10 cellular contexts compared by ENCODE assay signal in genomic region chr9:101448680-101449070, GRCh38. TPM values are rescaled to one million over a fixed set of nuclear protein-coding genes. Genes with fewer than 3 reads are reported as not detected.
DNase-seq lines count a peak whose midpoint lies in the region; ATAC-seq, FAIRE-seq and TF ChIP-seq lines count a peak whose summit lies in the region.
"Had no signal": no experiment of that assay in that cellular context is flagged by ENCODE, and none has a peak within 500 bp of the region (broad histone marks: within the 10 kb centered on the region; RNA-seq: fewer than 3 reads in every experiment).

No MANE protein-coding gene starts in this region.

- no peak for ATAC-seq in activated T-cell treated with anti-CD3 and anti-CD28 coated beads, Interleukin-2, amount 50 U/mL, for 72 hours (replicated peaks in 1 of 2)
- ATAC-seq in T-helper 17 cell, result no peak
- ATAC-seq in pancreas, result no peak

- H3K4me1 ChIP-seq in iPS-18a (ENCODE audit: control insufficient read depth, low read depth, low read length), result no peaks in the 10 kb centered on the region
- H3K4me1 ChIP-seq in suprapubic skin, result peaks cover 10% of the 10 kb centered on the region
- H3K4me1 ChIP-seq in pancreas, result peaks cover 14 to 33% (median 30%) of the 10 kb centered on the region in 3 donors
- H3K4me1 ChIP-seq in prostate gland (replicated peaks), result no peaks in the 10 kb centered on the region

- TF ChIP-seq EP300 in suprapubic skin (IDR thresholded peaks at IDR 0.05), result no peak

- TF ChIP-seq CTCF in suprapubic skin (IDR thresholded peaks at IDR 0.05) (no peak), pancreas (IDR thresholded peaks at IDR 0.05) (no peak), prostate gland (IDR thresholded peaks at IDR 0.05) (no peak)

- TF ChIP-seq POLR2A in suprapubic skin (IDR thresholded peaks at IDR 0.05) (no peak), prostate gland (IDR thresholded peaks at IDR 0.05) (no peak)

- 52% methylated on average over 4 of the region's 4 CpGs for WGBS in suprapubic skin
- 61 to 63% methylated on average over 4 of the region's 4 CpGs for WGBS in pancreas, 2 donors
- WGBS in prostate gland, result 58% methylated on average over 4 of the region's 4 CpGs

- FAIRE-seq in pancreas (lab: Jason Lieb, UNC), result no peak

- H3K9me3 Mint-ChIP-seq in activated T-cell treated with anti-CD3 and anti-CD28 coated beads, Interleukin-2, amount 50 U/mL, for 72 hours, result peaks cover 0 to 5% of the 10 kb centered on the region in 2 donors

- no peak overlapping the region for H3K27ac ChIP-seq in iPS-18a (ENCODE audit: low read length)
- no peak overlapping the region for H3K27ac ChIP-seq in suprapubic skin
- peak overlapping the region in 1 of 4 donors; percentile 87 for H3K27ac ChIP-seq in pancreas
- no peak overlapping the region for H3K27ac ChIP-seq in prostate gland

- H3K4me3 Mint-ChIP-seq in activated T-cell treated with anti-CD3 and anti-CD28 coated beads, Interleukin-2, amount 50 U/mL, for 72 hours, result peak overlapping the region; percentile 81 to 94
- H3K4me3 Mint-ChIP-seq in T-helper 17 cell, result peak overlapping the region; percentile 90

- H3K4me1 Mint-ChIP-seq in activated T-cell treated with anti-CD3 and anti-CD28 coated beads, Interleukin-2, amount 50 U/mL, for 72 hours (ENCODE audit: low read depth), result peaks cover 12% of the 10 kb centered on the region
- peaks cover 12% of the 10 kb centered on the region for H3K4me1 Mint-ChIP-seq in T-helper 17 cell

- intact Hi-C loops in pancreas (cut with DNase I), result no loop called here
- intact Hi-C loops in prostate gland (cut with DNase I), result no loop called here

- H3K27me3 Mint-ChIP-seq in activated T-cell treated with anti-CD3 and anti-CD28 coated beads, Interleukin-2, amount 50 U/mL, for 72 hours (ENCODE audit: low read depth), result peaks cover 63% of the 10 kb centered on the region
- H3K27me3 Mint-ChIP-seq in T-helper 17 cell, result peaks cover 76% of the 10 kb centered on the region

- DNase-seq in activated T-cell treated with anti-CD3 and anti-CD28 coated beads, Interleukin-2, amount 50 U/mL, for 72 hours, result no peak
- no peak for DNase-seq in activated T-cell treated with anti-CD3 and anti-CD28 coated beads for 4 hours
- DNase-seq in T-helper 17 cell, result no peak
- DNase-seq in suprapubic skin (ENCODE audit: low spot score in 2 of 2), result no peak
- no peak for DNase-seq in pancreas
- no peak for DNase-seq in GM19238 (ENCODE audit: insufficient read length, low spot score)
- DNase-seq in prostate gland (ENCODE audit: low spot score), result no peak

- H3K9ac ChIP-seq in iPS-18a (ENCODE audit: low read length), result no peak overlapping the region

- no peaks in the 10 kb centered on the region for H3K36me3 ChIP-seq in iPS-18a (ENCODE audit: control insufficient read depth, low read depth, low read length)
- H3K36me3 ChIP-seq in suprapubic skin, result no peaks in the 10 kb centered on the region
- H3K36me3 ChIP-seq in pancreas, result no peaks in the 10 kb centered on the region
- no peaks in the 10 kb centered on the region for H3K36me3 ChIP-seq in prostate gland

- peak overlapping the region; percentile 79 for H3K27ac Mint-ChIP-seq in activated T-cell treated with anti-CD3 and anti-CD28 coated beads, Interleukin-2, amount 50 U/mL, for 72 hours
- no peak overlapping the region for H3K27ac Mint-ChIP-seq in T-helper 17 cell

- H3K9me3 ChIP-seq in T-helper 17 cell (ENCODE audit: control insufficient read depth, low read length, poor library complexity, severe bottlenecking) (peaks cover 3% of the 10 kb centered on the region), iPS-18a (ENCODE audit: control insufficient read depth, low read depth, low read length) (peaks cover 4% of the 10 kb centered on the region), suprapubic skin (no peaks in the 10 kb centered on the region), pancreas (no peaks in the 10 kb centered on the region), prostate gland (no peaks in the 10 kb centered on the region)

- peaks cover 0 to 3% of the 10 kb centered on the region in 2 donors for H3K36me3 Mint-ChIP-seq in activated T-cell treated with anti-CD3 and anti-CD28 coated beads, Interleukin-2, amount 50 U/mL, for 72 hours (ENCODE audit: insufficient read depth in 2 of 2)
- H3K36me3 Mint-ChIP-seq in T-helper 17 cell (ENCODE audit: low read depth), result peaks cover 7% of the 10 kb centered on the region

- H3K27me3 ChIP-seq in iPS-18a (ENCODE audit: control insufficient read depth, insufficient read depth, low read length) (no peaks in the 10 kb centered on the region), suprapubic skin (no peaks in the 10 kb centered on the region), pancreas (no peaks in the 10 kb centered on the region), prostate gland (replicated peaks; ENCODE audit: insufficient read depth) (no peaks in the 10 kb centered on the region)

- H3K4me3 ChIP-seq in iPS-18a (ENCODE audit: low read length) (peak overlapping the region; percentile 81), suprapubic skin (peak overlapping the region; percentile 54), pancreas (peak overlapping the region in 1 of 4 donors; percentile 60), prostate gland (no peak overlapping the region)

RNA-seq across cellular contexts. Expression of gene ALDOB, which starts 13.1 kb away (rescaled TPM):
- total RNA-seq in activated T-cell treated with anti-CD3 and anti-CD28 coated beads, Interleukin-2, amount 50 U/mL, for 72 hours, result not detected
- total RNA-seq in T-helper 17 cell (not detected), suprapubic skin (10 to 100 TPM in 1 of 4 donors, 1 to 10 TPM in 3; 1.1 to 43.3 (median 2.0) TPM), pancreas (100 to 1,000 TPM in 5 of 6 donors, 10 to 100 TPM in 1; 75.0 to 856 (median 264) TPM), prostate gland (not detected)
- polyA plus RNA-seq in pancreas, result 100 to 1,000 TPM; 301 to 593 TPM
- total RNA-seq: glomerular endothelial cell had no signal
- polyA plus RNA-seq: BJ had no signal

RNA-seq across cellular contexts. Expression of gene ZNF189, which starts 50.0 kb away (rescaled TPM):
- 1 to 10 TPM; 8.3 to 9.0 TPM for total RNA-seq in activated T-cell treated with anti-CD3 and anti-CD28 coated beads, Interleukin-2, amount 50 U/mL, for 72 hours
- total RNA-seq in T-helper 17 cell, result 1 to 10 TPM; 6.3 to 8.3 TPM
- total RNA-seq in suprapubic skin, result 10 to 100 TPM in 2 of 4 donors, 1 to 10 TPM in 2; 6.1 to 14.9 (median 10.2) TPM
- 10 to 100 TPM; 11.3 to 29.1 (median 19.7) TPM for total RNA-seq in pancreas
- 10 to 100 TPM; 16.1 to 19.1 TPM for polyA plus RNA-seq in pancreas
- total RNA-seq in prostate gland, result 10 to 100 TPM; 20.9 to 31.4 TPM

RNA-seq across cellular contexts. Expression of gene MRPL50, which starts 50.3 kb away (rescaled TPM):
- 10 to 100 TPM; 11.6 to 11.8 TPM for total RNA-seq in activated T-cell treated with anti-CD3 and anti-CD28 coated beads, Interleukin-2, amount 50 U/mL, for 72 hours
- 1 to 10 TPM; 6.6 TPM for total RNA-seq in T-helper 17 cell
- total RNA-seq in suprapubic skin, result 10 to 100 TPM in 3 of 4 donors, 1 to 10 TPM in 1; 6.8 to 13.0 (median 11.2) TPM
- 1 to 10 TPM; 3.7 to 6.9 (median 6.4) TPM for total RNA-seq in pancreas
- polyA plus RNA-seq in pancreas, result 1 to 10 TPM; 4.8 to 8.4 TPM
- 10 to 100 TPM; 10.3 to 12.5 TPM for total RNA-seq in prostate gland

Comparison
In these comparisons a context has a peak if more than half of its experiments do, and no peak if none do; other contexts are left out.
1. H3K4me3 ChIP-seq: peak in iPS-18a (single experiment) and suprapubic skin (single experiment); none in prostate gland (0 of 2).